In the genomic region with DNA sequence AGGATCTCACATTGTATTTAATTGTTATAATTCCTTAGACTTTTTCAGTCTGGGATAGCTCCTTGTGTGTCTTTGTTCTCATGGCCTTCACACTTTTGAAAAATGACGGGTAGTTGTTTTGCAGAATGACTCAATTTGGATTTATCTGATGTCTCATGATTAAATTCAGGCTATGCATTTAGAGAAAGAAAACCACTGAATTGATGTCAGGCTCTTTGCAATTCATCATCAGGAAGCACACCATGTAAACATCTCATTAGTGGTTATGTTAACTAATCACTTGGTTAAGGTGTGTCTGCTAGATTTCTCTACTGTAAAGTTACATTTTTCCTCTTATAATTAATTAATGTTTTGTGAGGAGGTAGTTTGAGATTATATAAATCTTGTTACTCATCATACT, we compare ENCODE assay signal across 1 cellular context.
TF ChIP-seq lines count a peak whose summit lies in the region.

No MANE protein-coding gene starts in this region.

TF ChIP-seq in GM12878, 131 proteins besides CTCF, POLR2A, EP300 and RAD21:
- TF ChIP-seq GABPA (IDR thresholded peaks at IDR 0.05; ENCODE audit: low read depth) (no peak), SREBF2 (IDR thresholded peaks at IDR 0.05; ENCODE audit: low read length) (no peak), MTA2 (IDR thresholded peaks at IDR 0.05; ENCODE audit: low read depth) (peak; percentile 86), HCFC1 (IDR thresholded peaks at IDR 0.05; ENCODE audit: low read length) (no peak), FOS (IDR thresholded peaks at IDR 0.05; ENCODE audit: borderline replicate concordance, extremely low read depth, insufficient read length) (no peak), YY1 (IDR thresholded peaks at IDR 0.05; ENCODE audit: low read depth, low read length) (no peak)
- TF ChIP-seq, protein P1, sequence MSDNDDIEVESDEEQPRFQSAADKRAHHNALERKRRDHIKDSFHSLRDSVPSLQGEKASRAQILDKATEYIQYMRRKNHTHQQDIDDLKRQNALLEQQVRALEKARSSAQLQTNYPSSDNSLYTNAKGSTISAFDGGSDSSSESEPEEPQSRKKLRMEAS (IDR thresholded peaks at IDR 0.05; ENCODE audit: low read depth, low read length) = no peak
